Comparison of ENCODE assay signal across 1 cellular context in the genomic region with DNA sequence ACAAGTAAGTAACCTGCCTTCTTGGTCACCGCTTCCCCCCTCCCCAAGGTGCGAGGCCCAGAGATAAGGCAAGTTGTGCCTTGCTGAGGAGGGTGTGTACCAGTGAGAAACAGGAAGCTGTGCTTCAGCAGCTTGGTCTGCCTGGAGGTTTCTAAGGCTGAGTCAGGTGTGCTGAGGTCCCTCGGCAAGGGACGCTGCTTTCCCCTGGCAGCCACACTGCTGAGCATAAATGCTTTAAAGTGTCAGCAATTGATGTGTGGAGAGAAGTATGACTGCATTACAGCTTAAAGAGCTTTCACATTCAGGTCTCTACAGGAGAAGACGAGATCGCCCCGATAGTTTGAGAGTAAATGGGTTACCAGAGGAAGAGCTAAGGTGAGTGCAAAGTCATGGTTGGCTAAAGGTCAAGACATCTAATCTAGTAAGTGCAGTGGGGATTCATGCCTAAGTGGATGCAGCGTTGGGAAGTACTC.
A peak's percentile ranks its signal among the peaks of the same experiment; 100 is the strongest.
TF ChIP-seq lines count a peak whose summit lies in the region.

No MANE protein-coding gene starts in this region.

TF ChIP-seq in GM12878, 131 proteins besides CTCF, POLR2A, EP300 and RAD21 (continued from another document):
- TF ChIP-seq, protein P1, sequence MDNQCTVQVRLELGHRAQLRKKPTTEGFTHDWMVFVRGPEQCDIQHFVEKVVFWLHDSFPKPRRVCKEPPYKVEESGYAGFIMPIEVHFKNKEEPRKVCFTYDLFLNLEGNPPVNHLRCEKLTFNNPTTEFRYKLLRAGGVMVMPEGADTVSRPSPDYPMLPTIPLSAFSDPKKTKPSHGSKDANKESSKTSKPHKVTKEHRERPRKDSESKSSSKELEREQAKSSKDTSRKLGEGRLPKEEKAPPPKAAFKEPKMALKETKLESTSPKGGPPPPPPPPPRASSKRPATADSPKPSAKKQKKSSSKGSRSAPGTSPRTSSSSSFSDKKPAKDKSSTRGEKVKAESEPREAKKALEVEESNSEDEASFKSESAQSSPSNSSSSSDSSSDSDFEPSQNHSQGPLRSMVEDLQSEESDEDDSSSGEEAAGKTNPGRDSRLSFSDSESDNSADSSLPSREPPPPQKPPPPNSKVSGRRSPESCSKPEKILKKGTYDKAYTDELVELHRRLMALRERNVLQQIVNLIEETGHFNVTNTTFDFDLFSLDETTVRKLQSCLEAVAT (IDR thresholded peaks at IDR 0.05), result peak; percentile 69
- TF ChIP-seq MXI1 (IDR thresholded peaks at IDR 0.05; ENCODE audit: low read depth, low read length) (peak; percentile 81), HDAC6 (IDR thresholded peaks at IDR 0.05; ENCODE audit: unreplicated experiment) (no peak), NBN (IDR thresholded peaks at IDR 0.05) (0 out of 2 replicates have a peak, but pooled peaks have one; percentile 50), ZSCAN29 (IDR thresholded peaks at IDR 0.05) (no peak), HDGF (IDR thresholded peaks at IDR 0.05) (no peak), TCF7 (IDR thresholded peaks at IDR 0.05; ENCODE audit: borderline replicate concordance) (no peak), MTA3 (IDR thresholded peaks at IDR 0.05; ENCODE audit: borderline replicate concordance, low read length) (no peak), RBBP5 (conservative IDR thresholded peaks at IDR 0.05) (no peak), FOXK2 (IDR thresholded peaks at IDR 0.05) (no peak), REST (IDR thresholded peaks at IDR 0.05; ENCODE audit: low read depth, low read length) (no peak)
- TF ChIP-seq, protein P2, sequence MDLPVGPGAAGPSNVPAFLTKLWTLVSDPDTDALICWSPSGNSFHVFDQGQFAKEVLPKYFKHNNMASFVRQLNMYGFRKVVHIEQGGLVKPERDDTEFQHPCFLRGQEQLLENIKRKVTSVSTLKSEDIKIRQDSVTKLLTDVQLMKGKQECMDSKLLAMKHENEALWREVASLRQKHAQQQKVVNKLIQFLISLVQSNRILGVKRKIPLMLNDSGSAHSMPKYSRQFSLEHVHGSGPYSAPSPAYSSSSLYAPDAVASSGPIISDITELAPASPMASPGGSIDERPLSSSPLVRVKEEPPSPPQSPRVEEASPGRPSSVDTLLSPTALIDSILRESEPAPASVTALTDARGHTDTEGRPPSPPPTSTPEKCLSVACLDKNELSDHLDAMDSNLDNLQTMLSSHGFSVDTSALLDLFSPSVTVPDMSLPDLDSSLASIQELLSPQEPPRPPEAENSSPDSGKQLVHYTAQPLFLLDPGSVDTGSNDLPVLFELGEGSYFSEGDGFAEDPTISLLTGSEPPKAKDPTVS (IDR thresholded peaks at IDR 0.05; ENCODE audit: low read depth, low read length), result no peak
TF ChIP-seq in GM12878: peak in this region for 29.
